8 cellular contexts compared by ENCODE assay signal in genomic region chr11:88508558-88508807, GRCh38.
DNase-seq lines count a peak whose midpoint lies in the region; ATAC-seq and TF ChIP-seq lines count a peak whose summit lies in the region.

No MANE protein-coding gene starts in this region.

- CTCF ChIA-PET in PC-3 (lab: Charles Lee) = no interaction called here

- no peaks in the 10 kb centered on the region for H3K79me2 ChIP-seq in PC-3 (ENCODE audit: low read length)

- H3K27ac ChIP-seq in PC-3 (ENCODE audit: low read length) (peak overlapping the region; percentile 67), esophagus (ENCODE audit: low read depth in 2 of 2, low read length in 1 of 2) (no peak overlapping the region), psoas muscle (no peak overlapping the region)

- no peak overlapping the region for H2AFZ ChIP-seq in PC-3 (ENCODE audit: low read length)

- no peak overlapping the region; the same call in 1 of the 2 replicates for H3K9ac ChIP-seq in PC-3 (ENCODE audit: low read length)

- H3K27me3 ChIP-seq in PC-3 (ENCODE audit: low read length) (no peaks in the 10 kb centered on the region), esophagus (ENCODE audit: control insufficient read depth in 1 of 2, insufficient read depth in 2 of 2, low read length in 2 of 2) (peaks cover 0 to 4% of the 10 kb centered on the region in 2 donors), psoas muscle (ENCODE audit: insufficient read depth in 3 of 3, low read length in 2 of 3) (peaks cover 0 to 33% (median 11%) of the 10 kb centered on the region in 3 donors)

- 16 to 19% methylated on average over 16 to 22 of the region's 22 CpGs for WGBS in esophagus, 2 donors
- 17 to 32% (median 24%) methylated on average over 22 of the region's 22 CpGs for WGBS in psoas muscle, 3 donors

- no peak for DNase-seq in PC-3
- DNase-seq in psoas muscle = peak in 1 of 2 donors; percentile 10
- no peak for DNase-seq in NCI-H2107 (lab: John Stamatoyannopoulos, UW)
- DNase-seq in HT-29 (ENCODE audit: low spot score) = no peak
- DNase-seq in SK-N-DZ (ENCODE audit: low spot score) = no peak

- H3F3A ChIP-seq in PC-3 (ENCODE audit: low read length, unreplicated experiment) = no peaks in the 10 kb centered on the region

- TF ChIP-seq CTCF in PC-3 (conservative IDR thresholded peaks at IDR 0.05; ENCODE audit: low read depth, low read length) = no peak
- TF ChIP-seq CTCF in psoas muscle (IDR thresholded peaks at IDR 0.05) = no peak

- H3K9me3 ChIP-seq in PC-3 (ENCODE audit: low read length) (no peaks in the 10 kb centered on the region), esophagus (ENCODE audit: control insufficient read depth in 2 of 2, insufficient read depth in 1 of 2, low read depth in 1 of 2, low read length in 1 of 2) (no peaks in the 10 kb centered on the region), psoas muscle (no peaks in the 10 kb centered on the region)

- H3K4me1 ChIP-seq in PC-3 (ENCODE audit: insufficient read depth, low read length) (no peaks in the 10 kb centered on the region; the same call in 1 of the 2 replicates), esophagus (ENCODE audit: control insufficient read depth in 2 of 2, insufficient read depth in 2 of 2, low read length in 1 of 2) (no peaks in the 10 kb centered on the region), psoas muscle (no peaks in the 10 kb centered on the region)

- H3K36me3 ChIP-seq in PC-3 (ENCODE audit: low read depth, low read length) = no peaks in the 10 kb centered on the region
- H3K36me3 ChIP-seq in esophagus (ENCODE audit: control insufficient read depth in 2 of 2, insufficient read depth in 2 of 2, low read length in 1 of 2) = no peaks in the 10 kb centered on the region
- H3K36me3 ChIP-seq in psoas muscle (ENCODE audit: insufficient read depth in 1 of 2, low read depth in 1 of 2) = no peaks in the 10 kb centered on the region

- no peaks in the 10 kb centered on the region for H4K20me1 ChIP-seq in PC-3 (ENCODE audit: low read length)

- no peaks in the 10 kb centered on the region for H3K9me2 ChIP-seq in PC-3 (replicated peaks; ENCODE audit: low read length)

- no TSS peak for BruUV-seq in PC-3 (replicated peaks; lab: Mats Ljungman, UMichigan)

- H3K4me3 ChIP-seq in PC-3 (ENCODE audit: low read length) (no peak overlapping the region), esophagus (ENCODE audit: low read depth in 1 of 2, low read length in 2 of 2) (peak overlapping the region; percentile 43 to 47), psoas muscle (peak overlapping the region; percentile 55)

- ATAC-seq in GM18868 (IDR thresholded peaks at IDR 0.05; ENCODE audit: unreplicated experiment) (peak; percentile 19), PC-3 (no peak), psoas muscle (no peak), HG02588 (IDR thresholded peaks at IDR 0.05; ENCODE audit: unreplicated experiment) (no peak)

- POLR2A ChIA-PET in PC-3 (lab: Charles Lee; ENCODE audit: unreplicated experiment) = no interaction called here

- intact Hi-C loops in PC-3 (cut with micrococcal nuclease) = no loop called here
- intact Hi-C loops in psoas muscle (cut with DNase I) = no loop called here

- no peak overlapping the region for H3K4me2 ChIP-seq in PC-3 (ENCODE audit: low read length)
